Comparison of ENCODE assay signal across 8 cellular contexts in the genomic region with DNA sequence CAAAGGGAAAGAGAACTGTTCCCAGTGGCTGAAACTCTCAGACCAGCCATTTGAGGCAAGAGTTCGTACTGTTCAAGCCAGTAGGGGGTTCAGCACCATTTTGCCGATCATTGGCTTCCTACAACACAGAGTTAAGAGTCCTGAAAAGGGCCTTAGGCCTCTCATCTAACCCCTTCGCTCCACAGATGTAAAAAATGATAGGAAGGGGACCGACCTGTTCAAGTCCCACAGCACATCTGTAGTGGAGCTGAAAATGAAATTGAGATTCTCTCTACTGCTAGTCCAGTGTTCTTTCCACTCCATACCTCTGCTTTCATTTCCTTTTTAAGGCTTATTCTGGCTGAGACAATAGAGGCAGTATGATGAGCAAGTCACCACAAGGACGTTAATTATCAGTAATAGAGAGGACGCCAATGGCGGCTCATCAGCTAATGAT. TPM values are rescaled to one million over a fixed set of nuclear protein-coding genes. Genes with fewer than 3 reads are reported as not detected.
DNase-seq lines count a peak whose midpoint lies in the region; ATAC-seq and TF ChIP-seq lines count a peak whose summit lies in the region.

No MANE protein-coding gene starts in this region.

- no peak overlapping the region for H3K27ac Mint-ChIP-seq in activated CD4-positive, alpha-beta memory T cell treated with anti-CD3 and anti-CD28 coated beads for 36 hours

- H3K4me3 ChIP-seq in spleen = peak overlapping the region in 5 of 8 donors; percentile 15 to 53 (median 21)

- H3K36me3 ChIP-seq in spleen = no peaks in the 10 kb centered on the region

- DNase-seq in fibroblast of peridontal ligament (ENCODE audit: extremely low read depth) (peak; percentile 84), spleen (no peak), COLO668 (lab: John Stamatoyannopoulos, UW; ENCODE audit: unreplicated experiment) (no peak), NCI-H1092 (lab: John Stamatoyannopoulos, UW) (no peak)
- DNase-seq in activated CD4-positive, alpha-beta memory T cell treated with anti-CD3 and anti-CD28 coated beads for 36 hours = no peak

- WGBS in spleen, 5 donors = 72 to 82% (median 79%) methylated on average over 7 of the region's 7 CpGs

- H3K4me3 Mint-ChIP-seq in activated CD4-positive, alpha-beta memory T cell treated with anti-CD3 and anti-CD28 coated beads for 36 hours = no peak overlapping the region

- no peak for TF ChIP-seq POLR2A in spleen (IDR thresholded peaks at IDR 0.05)

- no peak for TF ChIP-seq CTCF in spleen (IDR thresholded peaks at IDR 0.05 in 8 of 11, conservative IDR thresholded peaks at IDR 0.05 in 3 of 11)

- no peaks in the 10 kb centered on the region for H3K27me3 ChIP-seq in spleen (replicated peaks in 1 of 7)

- CTCF ChIA-PET in activated CD4-positive, alpha-beta memory T cell treated with anti-CD3 and anti-CD28 coated beads for 36 hours (lab: Charles Lee) = interaction anchor here (1.0 kb wide), 1 partner anchor 577 kb away, joined by 3 read pairs; no protein-coding TSS in a partner anchor

- no peaks in the 10 kb centered on the region for H3K9me3 ChIP-seq in spleen

- no peaks in the 10 kb centered on the region for H3K4me1 Mint-ChIP-seq in activated CD4-positive, alpha-beta memory T cell treated with anti-CD3 and anti-CD28 coated beads for 36 hours (ENCODE audit: low read depth)

- intact Hi-C loops in spleen (cut with DNase I; ENCODE audit: low total_unique reads) = no loop called here
- intact Hi-C loops in activated CD4-positive, alpha-beta memory T cell treated with anti-CD3 and anti-CD28 coated beads for 36 hours (cut with micrococcal nuclease) = no loop called here

- no peaks in the 10 kb centered on the region for H3K27me3 Mint-ChIP-seq in activated CD4-positive, alpha-beta memory T cell treated with anti-CD3 and anti-CD28 coated beads for 36 hours

- H3K27ac ChIP-seq in spleen = peak overlapping the region in 7 of 8 donors; percentile 55 to 74 (median 62)

- no peaks in the 10 kb centered on the region for H3K4me1 ChIP-seq in spleen

- H3K36me3 Mint-ChIP-seq in activated CD4-positive, alpha-beta memory T cell treated with anti-CD3 and anti-CD28 coated beads for 36 hours = no peaks in the 10 kb centered on the region

- POLR2A ChIA-PET in activated CD4-positive, alpha-beta memory T cell treated with anti-CD3 and anti-CD28 coated beads for 36 hours (lab: Charles Lee) = no interaction called here

- no peaks in the 10 kb centered on the region for H3K9me3 Mint-ChIP-seq in activated CD4-positive, alpha-beta memory T cell treated with anti-CD3 and anti-CD28 coated beads for 36 hours

- ATAC-seq in GM19025 (IDR thresholded peaks at IDR 0.05; ENCODE audit: low read depth, unreplicated experiment) (peak; percentile 58), HG03457 (IDR thresholded peaks at IDR 0.05; ENCODE audit: unreplicated experiment) (peak; percentile 41)
- no peak for ATAC-seq in activated CD4-positive, CD25-positive, alpha-beta regulatory T cell treated with anti-CD3 and anti-CD28 coated beads, Interleukin-2, amount 50 U/mL, for 24 hours

RNA-seq across cellular contexts. Expression of a gene that starts 1.1 kb away (rescaled TPM):
- 10 to 100 TPM in 6 of 7 donors, 1 to 10 TPM in 1; 8.2 to 20.8 (median 13.9) TPM for total RNA-seq in spleen
- polyA plus RNA-seq in spleen = 1 to 10 TPM; 1.1 to 1.7 (median 1.3) TPM
- total RNA-seq in activated CD4-positive, alpha-beta memory T cell treated with anti-CD3 and anti-CD28 coated beads for 36 hours = under 1 TPM; 0.19 to 0.36 TPM

Comparison
In these comparisons a context has a peak if more than half of its experiments do, and no peak if none do; other contexts are left out.
1. ATAC-seq: peak in GM19025 (single experiment) and HG03457 (single experiment); none in activated CD4-positive, CD25-positive, alpha-beta regulatory T cell treated with anti-CD3 and anti-CD28 coated beads, Interleukin-2, amount 50 U/mL, for 24 hours (0 of 2).
2. RNA of a gene that starts 1.1 kb away (total RNA-seq): 8.2 to 20.8 TPM in spleen; 0.19 to 0.36 TPM in activated CD4-positive, alpha-beta memory T cell treated with anti-CD3 and anti-CD28 coated beads for 36 hours; every median in the first group is over 4 times any median in the second.